Comparison of ENCODE assay signal across 10 cellular contexts in genomic region chr7:90777075-90777864, GRCh38.
A peak's percentile ranks its signal among the peaks of the same experiment; 100 is the strongest.
DNase-seq lines count a peak whose midpoint lies in the region; ATAC-seq and TF ChIP-seq lines count a peak whose summit lies in the region.
"Had no signal": no experiment of that assay in that cellular context is flagged by ENCODE, and none has a peak within 500 bp of the region (broad histone marks: within the 10 kb centered on the region; RNA-seq: fewer than 3 reads in every experiment).

No MANE protein-coding gene starts in this region.

- no peaks in the 10 kb centered on the region for H3K36me3 Mint-ChIP-seq in activated T-cell treated with anti-CD3 and anti-CD28 coated beads, Interleukin-2, amount 50 U/mL, for 24 hours (ENCODE audit: low read depth)
- peaks cover 4% of the 10 kb centered on the region for H3K36me3 Mint-ChIP-seq in type B pancreatic cell
- H3K36me3 Mint-ChIP-seq: activated CD4-positive, alpha-beta memory T cell treated with anti-CD3 and anti-CD28 coated beads for 36 hours had no signal

- no peak overlapping the region for H3K27ac Mint-ChIP-seq in activated T-cell treated with anti-CD3 and anti-CD28 coated beads, Interleukin-2, amount 50 U/mL, for 24 hours
- no peak overlapping the region for H3K27ac Mint-ChIP-seq in type B pancreatic cell
- H3K27ac Mint-ChIP-seq: activated CD4-positive, alpha-beta memory T cell treated with anti-CD3 and anti-CD28 coated beads for 36 hours had no signal

- no peak for DNase-seq in left lobe of liver (ENCODE audit: low spot score)
- DNase-seq in activated CD4-positive, alpha-beta T cell treated with anti-CD3 and anti-CD28 coated beads, Interleukin-2, amount 50 U/mL, for 1 hour, result no peak
- no peak for DNase-seq in activated T-cell treated with anti-CD3 and anti-CD28 coated beads, Interleukin-2, amount 50 U/mL, for 24 hours
- no peak for DNase-seq in T-helper 2 cell
- no peak for DNase-seq in type B pancreatic cell (ENCODE audit: extremely low spot score, unreplicated experiment)
- DNase-seq: activated CD4-positive, alpha-beta memory T cell treated with anti-CD3 and anti-CD28 coated beads for 36 hours; NK-92 treated with Interleukin-12 subunit alpha and Interleukin-12 subunit beta, amount 100 ng/mL, for 24 hours had no signal

- peak; percentile 93 for ATAC-seq in GM18517 (IDR thresholded peaks at IDR 0.05; ENCODE audit: unreplicated experiment)
- ATAC-seq in GM21576 (IDR thresholded peaks at IDR 0.05; ENCODE audit: unreplicated experiment), result peak; percentile 95
- peak; percentile 92 for ATAC-seq in HG03432 (IDR thresholded peaks at IDR 0.05; ENCODE audit: unreplicated experiment)
- ATAC-seq in left lobe of liver, result peak; percentile 82

- no peaks in the 10 kb centered on the region for H3K27me3 Mint-ChIP-seq in activated T-cell treated with anti-CD3 and anti-CD28 coated beads, Interleukin-2, amount 50 U/mL, for 24 hours
- no peaks in the 10 kb centered on the region for H3K27me3 Mint-ChIP-seq in type B pancreatic cell
- H3K27me3 Mint-ChIP-seq: activated CD4-positive, alpha-beta memory T cell treated with anti-CD3 and anti-CD28 coated beads for 36 hours had no signal

- H3K4me3 Mint-ChIP-seq in activated T-cell treated with anti-CD3 and anti-CD28 coated beads, Interleukin-2, amount 50 U/mL, for 24 hours, result no peak overlapping the region
- no peak overlapping the region for H3K4me3 Mint-ChIP-seq in type B pancreatic cell
- H3K4me3 Mint-ChIP-seq: activated CD4-positive, alpha-beta memory T cell treated with anti-CD3 and anti-CD28 coated beads for 36 hours had no signal

- no peak for TF ChIP-seq CTCF in type B pancreatic cell (conservative IDR thresholded peaks at IDR 0.05)

- H3K4me1 Mint-ChIP-seq in activated T-cell treated with anti-CD3 and anti-CD28 coated beads, Interleukin-2, amount 50 U/mL, for 24 hours (ENCODE audit: low read depth), result no peaks in the 10 kb centered on the region
- no peaks in the 10 kb centered on the region for H3K4me1 Mint-ChIP-seq in type B pancreatic cell (ENCODE audit: unreplicated experiment)

- H3K9me3 Mint-ChIP-seq in activated T-cell treated with anti-CD3 and anti-CD28 coated beads, Interleukin-2, amount 50 U/mL, for 24 hours, result peaks cover 5% of the 10 kb centered on the region
- H3K9me3 Mint-ChIP-seq in type B pancreatic cell, result no peaks in the 10 kb centered on the region
